ENCODE assay signal across 29 cellular contexts in genomic region chr13:48175200-48175599, GRCh38. TPM values are rescaled to one million over a fixed set of nuclear protein-coding genes. Genes with fewer than 3 reads are reported as not detected.
DNase-seq lines count a peak whose midpoint lies in the region; ATAC-seq lines count a peak whose summit lies in the region.
"Had no signal": no experiment of that assay in that cellular context is flagged by ENCODE, and none has a peak within 500 bp of the region (broad histone marks: within the 10 kb centered on the region; RNA-seq: fewer than 3 reads in every experiment).

No MANE protein-coding gene starts in this region.

- peaks cover 0 to 17% (median 0%) of the 10 kb centered on the region in 5 donors for H3K27me3 Mint-ChIP-seq in naive thymus-derived CD4-positive, alpha-beta T cell
- no peaks in the 10 kb centered on the region for H3K27me3 Mint-ChIP-seq in effector memory CD8-positive, alpha-beta T cell
- H3K27me3 Mint-ChIP-seq: activated CD8-positive, alpha-beta T cell treated with anti-CD3 and anti-CD28 coated beads for 36 hours; activated naive CD4-positive, alpha-beta T cell treated with anti-CD3 and anti-CD28 coated beads, Interleukin-2, amount 50 U/mL, for 24 hours had no signal

- H3K4me3 ChIP-seq in naive thymus-derived CD4-positive, alpha-beta T cell (ENCODE audit: low read length), result no peak overlapping the region
- H3K4me3 ChIP-seq: BLaER1, right atrium auricular region, smooth muscle cell, upper lobe of right lung had no signal

- DNase-seq in GM19238 (ENCODE audit: insufficient read length, low spot score) (peak; percentile 26), medulla oblongata (ENCODE audit: extremely low spot score) (peak; percentile 67), NCI-H1092 treated with DMSO at 0.1 percent for 48 hours (lab: John Stamatoyannopoulos, UW) (no peak)
- DNase-seq in naive thymus-derived CD4-positive, alpha-beta T cell, result no peak
- DNase-seq in effector memory CD8-positive, alpha-beta T cell, result no peak
- DNase-seq: activated CD4-positive, alpha-beta T cell treated with anti-CD3 and anti-CD28 coated beads for 1 hour; activated CD8-positive, alpha-beta T cell treated with anti-CD3 and anti-CD28 coated beads for 36 hours; anterior cingulate cortex; Caco-2; HCEC 1CT; Kasumi-1; left colon; mammary epithelial cell; NCI-H1436; NCI-H226; NCI-H526 treated with DMSO at 0.1 percent for 48 hours; SHP77 treated with DMSO at 0.1 percent for 48 hours; stimulated activated naive CD8-positive, alpha-beta T cell treated with anti-CD3 and anti-CD28 coated beads, Interleukin-15, Interleukin-2, amounts not matched to agents 100 U/mL and 50 U/mL, for 24 hours; upper lobe of right lung had no signal

- peak; percentile 67 for ATAC-seq in GM18502 (IDR thresholded peaks at IDR 0.05; ENCODE audit: poor library complexity, unreplicated experiment)
- peak; percentile 59 for ATAC-seq in HG03108 (IDR thresholded peaks at IDR 0.05; ENCODE audit: unreplicated experiment)
- no peak for ATAC-seq in GM21390 (IDR thresholded peaks at IDR 0.05; ENCODE audit: unreplicated experiment)
- no peak for ATAC-seq in naive thymus-derived CD4-positive, alpha-beta T cell
- no peak for ATAC-seq in effector memory CD8-positive, alpha-beta T cell (replicated peaks)
- ATAC-seq: activated CD8-positive, alpha-beta T cell treated with anti-CD3 and anti-CD28 coated beads for 36 hours; left colon; stimulated activated naive CD8-positive, alpha-beta T cell treated with anti-CD3 and anti-CD28 coated beads, Interleukin-15, Interleukin-2, amounts not matched to agents 100 U/mL and 50 U/mL, for 24 hours; upper lobe of right lung had no signal

- no peaks in the 10 kb centered on the region for H3K36me3 ChIP-seq in naive thymus-derived CD4-positive, alpha-beta T cell (ENCODE audit: control insufficient read depth in 2 of 3, insufficient read depth in 3 of 3, low read length in 3 of 3)
- H3K36me3 ChIP-seq: BLaER1, right atrium auricular region, upper lobe of right lung had no signal

- peak overlapping the region in 1 of 9 donors; percentile 30 for H3K27ac Mint-ChIP-seq in naive thymus-derived CD4-positive, alpha-beta T cell
- H3K27ac Mint-ChIP-seq in effector memory CD8-positive, alpha-beta T cell, result no peak overlapping the region
- H3K27ac Mint-ChIP-seq: activated CD8-positive, alpha-beta T cell treated with anti-CD3 and anti-CD28 coated beads for 36 hours; activated naive CD4-positive, alpha-beta T cell treated with anti-CD3 and anti-CD28 coated beads, Interleukin-2, amount 50 U/mL, for 24 hours; activated T-helper 2 cell treated with anti-CD3 and anti-CD28 coated beads, Interferon-gamma antibody, Interleukin-2, Interleukin-4, amounts not matched to agents 10 μg/mL and 5 μg/mL and 100 μg/mL, durations not matched to agents 14 hours and 24 hours and 36 hours; T-helper 2 cell treated with Interferon-gamma antibody and Interleukin-4, amounts not matched to agents 5 μg/mL and 100 μg/mL, for 36 hours had no signal

- no peaks in the 10 kb centered on the region for H3K4me1 ChIP-seq in naive thymus-derived CD4-positive, alpha-beta T cell (ENCODE audit: control insufficient read depth in 2 of 2, insufficient read depth in 2 of 2, low read length in 2 of 2)
- H3K4me1 ChIP-seq: BLaER1, Caco-2, parathyroid adenoma, right atrium auricular region, upper lobe of right lung had no signal

- H3K4me3 Mint-ChIP-seq in naive thymus-derived CD4-positive, alpha-beta T cell, result no peak overlapping the region
- H3K4me3 Mint-ChIP-seq in effector memory CD8-positive, alpha-beta T cell, result no peak overlapping the region
- H3K4me3 Mint-ChIP-seq: activated CD8-positive, alpha-beta T cell treated with anti-CD3 and anti-CD28 coated beads for 36 hours; activated naive CD4-positive, alpha-beta T cell treated with anti-CD3 and anti-CD28 coated beads, Interleukin-2, amount 50 U/mL, for 24 hours; T-helper 2 cell treated with Interferon-gamma antibody and Interleukin-4, amounts not matched to agents 5 μg/mL and 100 μg/mL, for 36 hours had no signal

- intact Hi-C loops in naive thymus-derived CD4-positive, alpha-beta T cell (cut with micrococcal nuclease), result no loop called here

- CTCF ChIA-PET in naive thymus-derived CD4-positive, alpha-beta T cell (lab: Charles Lee), result no interaction called here

- no peaks in the 10 kb centered on the region for H3K9me3 ChIP-seq in naive thymus-derived CD4-positive, alpha-beta T cell (ENCODE audit: control insufficient read depth in 2 of 3, low read length in 3 of 3)
- H3K9me3 ChIP-seq: BLaER1, Caco-2, right atrium auricular region, upper lobe of right lung had no signal

- peaks cover 0 to 20% (median 7%) of the 10 kb centered on the region in 7 donors for H3K4me1 Mint-ChIP-seq in naive thymus-derived CD4-positive, alpha-beta T cell
- H3K4me1 Mint-ChIP-seq in effector memory CD8-positive, alpha-beta T cell (ENCODE audit: low read depth in 2 of 2), result no peaks in the 10 kb centered on the region

- peaks cover 0 to 4% (median 0%) of the 10 kb centered on the region in 5 donors for H3K36me3 Mint-ChIP-seq in naive thymus-derived CD4-positive, alpha-beta T cell
- H3K36me3 Mint-ChIP-seq in effector memory CD8-positive, alpha-beta T cell (ENCODE audit: insufficient read depth), result no peaks in the 10 kb centered on the region
- H3K36me3 Mint-ChIP-seq: activated naive CD4-positive, alpha-beta T cell treated with anti-CD3 and anti-CD28 coated beads, Interleukin-2, amount 50 U/mL, for 24 hours had no signal

- H3K27me3 ChIP-seq in naive thymus-derived CD4-positive, alpha-beta T cell (ENCODE audit: control insufficient read depth in 2 of 2, insufficient read depth in 2 of 2, low read length in 2 of 2), result no peaks in the 10 kb centered on the region
- H3K27me3 ChIP-seq: BLaER1, right atrium auricular region, upper lobe of right lung had no signal

- H3K9me3 Mint-ChIP-seq in naive thymus-derived CD4-positive, alpha-beta T cell, result peaks cover 0 to 1% (median 0%) of the 10 kb centered on the region in 11 donors
- H3K9me3 Mint-ChIP-seq in effector memory CD8-positive, alpha-beta T cell, result no peaks in the 10 kb centered on the region
- H3K9me3 Mint-ChIP-seq: activated CD8-positive, alpha-beta T cell treated with anti-CD3 and anti-CD28 coated beads for 36 hours; activated naive CD4-positive, alpha-beta T cell treated with anti-CD3 and anti-CD28 coated beads, Interleukin-2, amount 50 U/mL, for 24 hours; activated T-helper 2 cell treated with anti-CD3 and anti-CD28 coated beads, Interferon-gamma antibody, Interleukin-2, Interleukin-4, amounts not matched to agents 10 μg/mL and 5 μg/mL and 100 μg/mL, durations not matched to agents 14 hours and 24 hours and 36 hours; T-helper 2 cell treated with Interferon-gamma antibody and Interleukin-4, amounts not matched to agents 5 μg/mL and 100 μg/mL, for 36 hours had no signal

- POLR2A ChIA-PET in naive thymus-derived CD4-positive, alpha-beta T cell (lab: Charles Lee), result no interaction called here

- H3K27ac ChIP-seq in naive thymus-derived CD4-positive, alpha-beta T cell (ENCODE audit: low read depth, low read length), result no peak overlapping the region
- H3K27ac ChIP-seq: BLaER1, parathyroid adenoma, right atrium auricular region, upper lobe of right lung had no signal

RNA-seq across cellular contexts. Expression of gene ITM2B, which starts 57.8 kb away (rescaled TPM):
- total RNA-seq in naive thymus-derived CD4-positive, alpha-beta T cell, result 100 to 1,000 TPM; 190 to 733 (median 412) TPM
- polyA plus RNA-seq in naive thymus-derived CD4-positive, alpha-beta T cell, result 1,000 to 10,000 TPM; 1,112 to 1,479 TPM

Comparison
In these comparisons a context has a peak if more than half of its experiments do, and no peak if none do; other contexts are left out.
1. ATAC-seq: peak in GM18502 (single experiment) and HG03108 (single experiment); none in GM21390 (single experiment), naive thymus-derived CD4-positive, alpha-beta T cell (single experiment) and effector memory CD8-positive, alpha-beta T cell (single experiment).
2. DNase-seq: peak in GM19238 (single experiment) and medulla oblongata (single experiment); none in naive thymus-derived CD4-positive, alpha-beta T cell (0 of 9), effector memory CD8-positive, alpha-beta T cell (0 of 3) and NCI-H1092 treated with DMSO at 0.1 percent for 48 hours (single experiment).